22 cellular contexts compared by ENCODE assay signal in the genomic region with DNA sequence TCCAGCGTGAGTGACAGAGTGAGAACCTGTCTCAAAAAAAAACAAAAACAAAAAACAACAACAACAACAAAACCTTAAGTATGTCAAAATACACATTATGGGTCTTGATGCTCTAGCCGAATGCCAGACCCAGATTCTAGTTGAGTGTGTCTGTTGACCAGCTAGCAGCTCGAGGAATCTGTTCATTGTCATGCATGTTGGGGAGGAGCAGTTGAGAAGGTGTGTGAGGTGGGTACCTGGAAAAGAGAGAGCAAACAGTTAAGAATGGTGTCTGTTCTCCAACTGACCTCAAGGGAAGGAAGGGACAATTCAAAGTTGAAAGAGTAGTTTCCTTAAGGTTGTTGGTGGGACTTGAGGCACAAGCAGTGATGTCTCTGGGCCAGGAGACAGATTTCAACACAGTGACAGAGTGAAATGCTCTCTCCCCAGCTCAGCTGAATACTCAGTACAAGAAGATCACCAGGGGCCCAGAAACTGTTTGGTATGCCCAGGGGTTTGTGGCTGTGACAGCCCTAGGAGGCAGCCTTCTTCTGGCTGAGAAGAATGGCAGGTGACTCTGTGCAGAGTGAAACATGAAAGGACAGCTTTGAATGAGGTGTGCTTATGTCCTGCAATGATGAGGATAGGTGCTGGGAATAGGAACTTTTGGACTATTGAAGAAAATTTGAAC. TPM values are rescaled to one million over a fixed set of nuclear protein-coding genes. Genes with fewer than 3 reads are reported as not detected.
DNase-seq lines count a peak whose midpoint lies in the region; ATAC-seq, FAIRE-seq and TF ChIP-seq lines count a peak whose summit lies in the region.
"Had no signal": no experiment of that assay in that cellular context is flagged by ENCODE, and none has a peak within 500 bp of the region (broad histone marks: within the 10 kb centered on the region; RNA-seq: fewer than 3 reads in every experiment).

No MANE protein-coding gene starts in this region.

- no peak for FAIRE-seq in K562 (lab: Jason Lieb, UNC)
- FAIRE-seq: A204.1 had no signal

- H3K4me1 ChIP-seq in GM23338 (ENCODE audit: insufficient read depth) (peaks cover 3% of the 10 kb centered on the region; the same call in 1 of the 2 replicates), K562 (replicated peaks in 1 of 2; ENCODE audit: control insufficient read depth in 2 of 2, insufficient read depth in 2 of 2, low read length in 2 of 2) (peaks cover 0 to 2% of the 10 kb centered on the region in 2 experiments; a peak in 2 of 5 replicates), uterus (no peaks in the 10 kb centered on the region)

- TF ChIP-seq EP300 in K562 (IDR thresholded peaks at IDR 0.05; ENCODE audit: low read length) = no peak

- H3K27me3 Mint-ChIP-seq in activated T-cell treated with anti-CD3 and anti-CD28 coated beads, Interleukin-2, amount 50 U/mL, for 24 hours = peaks cover 4% of the 10 kb centered on the region
- H3K27me3 Mint-ChIP-seq in GM23338 (ENCODE audit: insufficient read depth, low read depth, poor library complexity) (peaks cover 6% of the 10 kb centered on the region), neural crest cell (ENCODE audit: low read depth) (peaks cover 7% of the 10 kb centered on the region)
- H3K27me3 Mint-ChIP-seq: B cell had no signal

- H3K9me3 Mint-ChIP-seq in activated T-cell treated with anti-CD3 and anti-CD28 coated beads, Interleukin-2, amount 50 U/mL, for 24 hours = peaks cover 21% of the 10 kb centered on the region
- H3K9me3 Mint-ChIP-seq in GM23338 (peaks cover 24% of the 10 kb centered on the region; the same call in 2 of the 3 replicates), neural crest cell (peaks cover 13% of the 10 kb centered on the region)

- H3K9me3 ChIP-seq in K562 (replicated peaks; ENCODE audit: control insufficient read depth, insufficient read depth, low read depth, low read length) = 0 out of 2 replicates have a peak, but pooled peaks cover 2% of the 10 kb centered on the region
- no peaks in the 10 kb centered on the region for H3K9me3 ChIP-seq in uterus

- no peaks in the 10 kb centered on the region for H3K9me2 ChIP-seq in GM23338 (ENCODE audit: insufficient read depth)

- H3K4me1 Mint-ChIP-seq in activated T-cell treated with anti-CD3 and anti-CD28 coated beads, Interleukin-2, amount 50 U/mL, for 24 hours (ENCODE audit: low read depth) = peaks cover 27% of the 10 kb centered on the region
- peaks cover 14% of the 10 kb centered on the region for H3K4me1 Mint-ChIP-seq in GM23338
- peaks cover 4% of the 10 kb centered on the region for H3K4me1 Mint-ChIP-seq in neural crest cell
- H3K4me1 Mint-ChIP-seq: CD14-positive monocyte had no signal

- H3K79me2 ChIP-seq in GM23338 (replicated peaks; ENCODE audit: insufficient read depth) (no peaks in the 10 kb centered on the region), K562 (ENCODE audit: control insufficient read depth, insufficient read depth, low read length) (no peaks in the 10 kb centered on the region)

- DNase-seq in activated T-cell treated with anti-CD3 and anti-CD28 coated beads, Interleukin-2, amount 50 U/mL, for 24 hours = no peak
- DNase-seq in activated T-cell treated with anti-CD3 and anti-CD28 coated beads for 4 hours (no peak), GM23338 (ENCODE audit: low spot score) (peak; percentile 54), K562 (ENCODE audit: extremely low read depth in 1 of 4, low spot score in 3 of 4) (no peak), neural crest cell (ENCODE audit: low read depth, low spot score) (no peak), uterus (no peak), iPS-NIHi7 (ENCODE audit: extremely low spot score) (no peak)
- DNase-seq: GM23248, Karpas-422, MG63, NCI-H1417, NCI-H1694 treated with DMSO at 0.1 percent for 48 hours, NCI-H2081 treated with DMSO at 0.1 percent for 48 hours, SHP77 treated with DMSO at 0.1 percent for 48 hours, SW 1271 had no signal

- H2AFZ ChIP-seq in GM23338 = no peak overlapping the region; the same call in 1 of the 2 replicates
- H2AFZ ChIP-seq in K562 (ENCODE audit: low read depth, low read length) = peak overlapping the region; percentile 34; the same call in 1 of the 2 replicates
- H2AFZ ChIP-seq: GM23248 had no signal

- no peak overlapping the region for H3K4me3 Mint-ChIP-seq in activated T-cell treated with anti-CD3 and anti-CD28 coated beads, Interleukin-2, amount 50 U/mL, for 24 hours
- no peak overlapping the region for H3K4me3 Mint-ChIP-seq in GM23338
- no peak overlapping the region for H3K4me3 Mint-ChIP-seq in neural crest cell
- H3K4me3 Mint-ChIP-seq: B cell, CD14-positive monocyte, IgD-negative memory B cell had no signal

- peaks cover 7% of the 10 kb centered on the region for H3K36me3 Mint-ChIP-seq in activated T-cell treated with anti-CD3 and anti-CD28 coated beads, Interleukin-2, amount 50 U/mL, for 24 hours (ENCODE audit: low read depth)
- H3K36me3 Mint-ChIP-seq in GM23338 (ENCODE audit: low read depth) (peaks cover 16% of the 10 kb centered on the region; the same call in 2 of the 3 replicates), neural crest cell (ENCODE audit: low read depth) (peaks cover 9% of the 10 kb centered on the region)

- POLR2A ChIA-PET in K562 (lab: Yijun Ruan, JAX) = interaction anchor here (0.6 to 1.3 kb wide), 2 partner anchors 13 to 78 kb away, joined by 3 to 4 read pairs; no protein-coding TSS in a partner anchor

- H3K4me3 ChIP-seq in GM23338 (no peak overlapping the region), K562 (no peak overlapping the region), uterus (no peak overlapping the region)
- H3K4me3 ChIP-seq: GM23248, MG63, SK-N-MC had no signal

- no peak for TF ChIP-seq POLR2A in K562 (conservative IDR thresholded peaks at IDR 0.05)
- no peak for TF ChIP-seq POLR2A in uterus (IDR thresholded peaks at IDR 0.05)

- in situ Hi-C loops in K562 (cut with MboI) = no loop called here

- H4K20me1 ChIP-seq in GM23338 (replicated peaks; ENCODE audit: insufficient read depth) = no peaks in the 10 kb centered on the region
- H4K20me1 ChIP-seq in K562 (replicated peaks; ENCODE audit: control insufficient read depth, insufficient read depth, low read length) = no peaks in the 10 kb centered on the region

- ATAC-seq in GM23338 (peak; percentile 78), K562 (peak; percentile 62)
- ATAC-seq: HCT116 had no signal

- intact Hi-C loops in K562 (cut with micrococcal nuclease) (no loop called here), uterus (cut with DNase I; ENCODE audit: low total_unique reads) (no loop called here)

- CTCF ChIA-PET in K562 (lab: Yijun Ruan, JAX; ENCODE audit: low intra/inter-chr PET ratio) = no interaction called here

- H3F3A ChIP-seq in GM23338 (replicated peaks; ENCODE audit: low read depth) = no peaks in the 10 kb centered on the region

- TF ChIP-seq CTCF in GM23338 (conservative IDR thresholded peaks at IDR 0.05; ENCODE audit: low read depth in 2 of 2) (no peak), K562 (IDR thresholded peaks at IDR 0.05 in 2 of 3, conservative IDR thresholded peaks at IDR 0.05 in 1 of 3; ENCODE audit: insufficient read depth in 2 of 3, low read depth in 1 of 3, low read length in 3 of 3) (no peak), neural crest cell (conservative IDR thresholded peaks at IDR 0.05) (no peak), uterus (IDR thresholded peaks at IDR 0.05) (no peak)

- BruUV-seq in K562 (replicated peaks; lab: Mats Ljungman, UMichigan) = no TSS peak

- no peaks in the 10 kb centered on the region for H3K36me3 ChIP-seq in GM23338 (ENCODE audit: insufficient read depth)
- no peaks in the 10 kb centered on the region for H3K36me3 ChIP-seq in K562 (ENCODE audit: control insufficient read depth, insufficient read depth, low read length)
- no peaks in the 10 kb centered on the region for H3K36me3 ChIP-seq in uterus
- H3K36me3 ChIP-seq: MG63 had no signal

- H3K27ac Mint-ChIP-seq in activated T-cell treated with anti-CD3 and anti-CD28 coated beads, Interleukin-2, amount 50 U/mL, for 24 hours = peak overlapping the region; percentile 16
- H3K27ac Mint-ChIP-seq in GM23338 (no peak overlapping the region), neural crest cell (ENCODE audit: unreplicated experiment) (peak overlapping the region; percentile 70)
- H3K27ac Mint-ChIP-seq: B cell, IgD-negative memory B cell had no signal

- 17% methylated on average over 3 of the region's 3 CpGs for WGBS in K562 (ENCODE audit: insufficient coverage, low coverage, missing lambda C conversion rate)

- H3K9ac ChIP-seq in K562 (ENCODE audit: insufficient read depth in 1 of 2, low read depth in 2 of 2, low read length in 2 of 2) = no peak overlapping the region
- H3K9ac ChIP-seq: GM23248 had no signal

- TF ChIP-seq RAD21 in K562 (CRISPR knock-in tag; conservative IDR thresholded peaks at IDR 0.05 in 1 of 2, IDR thresholded peaks at IDR 0.05 in 1 of 2) = no peak

- no peaks in the 10 kb centered on the region for H3K9me1 ChIP-seq in K562 (ENCODE audit: control insufficient read depth, insufficient read depth, low read length)

- H3K27ac ChIP-seq in GM23338 (ENCODE audit: low read depth) (no peak overlapping the region), K562 (ENCODE audit: extremely low read depth, low read depth, low read length) (no peak overlapping the region), uterus (no peak overlapping the region)
- H3K27ac ChIP-seq: GM23248, RWPE1, SK-N-MC had no signal

- no peak overlapping the region for H3K4me2 ChIP-seq in GM23338
- H3K4me2 ChIP-seq in K562 (ENCODE audit: insufficient read depth, low read length) = no peak overlapping the region

- H3K27me3 ChIP-seq in GM23338 (ENCODE audit: insufficient read depth) = no peaks in the 10 kb centered on the region
- no peaks in the 10 kb centered on the region for H3K27me3 ChIP-seq in K562 (ENCODE audit: control insufficient read depth in 2 of 2, insufficient read depth in 2 of 2, low read length in 2 of 2)
- H3K27me3 ChIP-seq in uterus = no peaks in the 10 kb centered on the region
- H3K27me3 ChIP-seq: MG63 had no signal

RNA-seq across cellular contexts. Expression of gene POU2F1, which starts 14.4 kb away (rescaled TPM):
- 52.0 and 66.1 TPM in 2 replicates for total RNA-seq in GM23338 (2014; rRNA removed; shearing (Covaris generic))
- polyA plus RNA-seq in GM23338 (2016; fragmentation: Nextera tagmentation; extraction: Ambion mirVana) (29.9 and 38.8 TPM in 2 replicates), K562 (2011; rRNA removed) (13.6 and 14.2 TPM in 2 replicates), K562 (2014; fragmentation: Illumina TruSeq; extraction: Trizol) (7.9 and 8.2 TPM in 2 replicates), K562 (2014; fragmentation: Nextera tagmentation; extraction: Ambion mirVana) (1 to 10 TPM; 2.6 to 6.0 TPM), K562 (2014; rRNA removed) (5.9 and 8.8 TPM in 2 replicates)
- total RNA-seq in K562 (2011; cell fraction: chromatin; rRNA removed; ENCODE audit: low replicate concordance) = 34.9 and 64.7 TPM in 2 replicates
- 9.8 and 13.7 TPM in 2 replicates for total RNA-seq in K562 (2011; cell fraction: nucleolus; rRNA removed)
- total RNA-seq in K562 (2011; cell fraction: nucleoplasm; rRNA removed) = 33.9 and 47.9 TPM in 2 replicates
- total RNA-seq in K562 (2014; rRNA removed) (6.0 and 8.5 TPM in 2 replicates), K562 (2014; rRNA removed; fragmentation: Illumina TruSeq; extraction: Trizol) (18.2 and 20.1 TPM in 2 replicates), K562 (2015; rRNA removed; fragmentation: Illumina TruSeq; extraction: Trizol) (14.4 and 14.9 TPM in 2 replicates), K562 (2021) (19.9 and 22.3 TPM in 2 replicates), neural crest cell (40.1 and 52.6 TPM in 2 replicates), uterus (10 to 100 TPM in 3 of 4 donors, 1 to 10 TPM in 1; 9.7 to 50.8 (median 32.2) TPM)
- 13.0 and 21.3 TPM in 2 replicates for polyA plus RNA-seq in K562 (2011; cell fraction: cytosol; rRNA removed)
- 15.4 and 22.1 TPM in 2 replicates for polyA plus RNA-seq in K562 (2011; cell fraction: nucleus; rRNA removed)
- 3.2 and 5.0 TPM in 2 replicates for polyA plus RNA-seq in K562 (2012)
- polyA minus RNA-seq in K562 (2011; rRNA and poly(A)+ RNA removed) = 33.3 and 39.0 TPM in 2 replicates
- polyA minus RNA-seq in K562 (2011; cell fraction: cytosol; rRNA and poly(A)+ RNA removed) = 8.8 and 9.9 TPM in 2 replicates
- polyA minus RNA-seq in K562 (2011; cell fraction: nucleus; rRNA and poly(A)+ RNA removed) = 16.7 and 24.5 TPM in 2 replicates
